Comparison of ENCODE assay signal across 8 cellular contexts in genomic region chr19:46624958-46625661, GRCh38. TPM values are rescaled to one million over a fixed set of nuclear protein-coding genes. Genes with fewer than 3 reads are reported as not detected.
A peak's percentile ranks its signal among the peaks of the same experiment; 100 is the strongest.
DNase-seq lines count a peak whose midpoint lies in the region; ATAC-seq, FAIRE-seq and TF ChIP-seq lines count a peak whose summit lies in the region.

Gene PTGIR, minus strand, starts transcription at chr19:46625089. Its CDS starts 864 bp downstream, at chr19:46624225.

- no peak for FAIRE-seq in kidney (lab: Jason Lieb, UNC)

- H3K4me1 ChIP-seq in kidney (ENCODE audit: control insufficient read depth in 1 of 2, insufficient read depth in 1 of 2, low read depth in 1 of 2, low read length in 2 of 2): peaks cover 10 to 13% of the 10 kb centered on the region in 2 donors
- peaks cover 4% of the 10 kb centered on the region for H3K4me1 ChIP-seq in testis

- H3K9me3 ChIP-seq in kidney (ENCODE audit: control insufficient read depth in 1 of 2, low read length in 2 of 2) (no peaks in the 10 kb centered on the region), testis (no peaks in the 10 kb centered on the region)

- H3K4me3 ChIP-seq in AG09309 (ENCODE audit: control insufficient read depth, low read depth, low read length) (peak within 1 kb of the TSS; percentile 38), kidney (ENCODE audit: low read length in 2 of 2) (peak within 1 kb of the TSS; percentile 38 to 44), testis (peak within 1 kb of the TSS in 1 of 2 donors; percentile 29)

- H3K4me1 Mint-ChIP-seq in activated CD8-positive, alpha-beta memory T cell treated with anti-CD3 and anti-CD28 coated beads, Interleukin-2, amount 10 ng/mL, durations not matched to agents 7 days and 5 days: peaks cover 21% of the 10 kb centered on the region

- no peaks in the 10 kb centered on the region for H3K9me3 Mint-ChIP-seq in activated CD8-positive, alpha-beta memory T cell treated with anti-CD3 and anti-CD28 coated beads, Interleukin-2, amount 10 ng/mL, durations not matched to agents 7 days and 5 days (ENCODE audit: low read depth)

- TF ChIP-seq POLR2A in testis (IDR thresholded peaks at IDR 0.05): no peak

- H3K27me3 Mint-ChIP-seq in activated CD8-positive, alpha-beta memory T cell treated with anti-CD3 and anti-CD28 coated beads, Interleukin-2, amount 10 ng/mL, durations not matched to agents 7 days and 5 days: no peaks in the 10 kb centered on the region

- H3K27me3 ChIP-seq in testis: no peaks in the 10 kb centered on the region

- H3K36me3 Mint-ChIP-seq in activated CD8-positive, alpha-beta memory T cell treated with anti-CD3 and anti-CD28 coated beads, Interleukin-2, amount 10 ng/mL, durations not matched to agents 7 days and 5 days: no peaks in the 10 kb centered on the region

- ATAC-seq in activated CD8-positive, alpha-beta memory T cell treated with anti-CD3 and anti-CD28 coated beads, Interleukin-2, amount 10 ng/mL, durations not matched to agents 7 days and 5 days: peak; percentile 27
- no peak for ATAC-seq in HG02938 (IDR thresholded peaks at IDR 0.05; ENCODE audit: unreplicated experiment)
- no peak for ATAC-seq in HG02678 (IDR thresholded peaks at IDR 0.05; ENCODE audit: unreplicated experiment)

- DNase-seq in AG09309 (ENCODE audit: low read depth): no peak
- peak; percentile 46 for DNase-seq in H4 (ENCODE audit: low spot score)
- no peak for DNase-seq in activated CD8-positive, alpha-beta memory T cell treated with anti-CD3 and anti-CD28 coated beads, Interleukin-2, amount 10 ng/mL, durations not matched to agents 7 days and 5 days
- DNase-seq in kidney: peak; percentile 92
- peak; percentile 48 for DNase-seq in testis
- DNase-seq in NCI-H2196 (lab: John Stamatoyannopoulos, UW; ENCODE audit: unreplicated experiment): no peak

- CTCF ChIA-PET in activated CD8-positive, alpha-beta memory T cell treated with anti-CD3 and anti-CD28 coated beads, Interleukin-2, amount 10 ng/mL, durations not matched to agents 7 days and 5 days (lab: Charles Lee): interaction anchor here (0.5 to 14.6 kb wide), 5 partner anchors 8 to 124 kb away, joined by 3 to 143 read pairs (median 3); no protein-coding TSS in a partner anchor

- H3K4me3 Mint-ChIP-seq in activated CD8-positive, alpha-beta memory T cell treated with anti-CD3 and anti-CD28 coated beads, Interleukin-2, amount 10 ng/mL, durations not matched to agents 7 days and 5 days: peak within 1 kb of the TSS; percentile 41

- H3K27ac Mint-ChIP-seq in activated CD8-positive, alpha-beta memory T cell treated with anti-CD3 and anti-CD28 coated beads, Interleukin-2, amount 10 ng/mL, durations not matched to agents 7 days and 5 days: peak within 1 kb of the TSS; percentile 60

- 53 to 54% methylated on average over 13 of the region's 13 CpGs for whole genome bisulfite sequencing in testis, 2 donors

- TF ChIP-seq CTCF in AG09309 (IDR thresholded peaks at IDR 0.05; ENCODE audit: control insufficient read depth, insufficient read depth, low read depth, low read length, missing control alignments) (peak; percentile 2), kidney (IDR thresholded peaks at IDR 0.05; ENCODE audit: borderline replicate concordance, extremely low read depth, insufficient read depth) (no peak), testis (IDR thresholded peaks at IDR 0.05) (no peak)

- H3K27ac ChIP-seq in kidney (ENCODE audit: low read depth in 2 of 2, low read length in 2 of 2): peak within 1 kb of the TSS; percentile 79 to 96
- peak within 1 kb of the TSS in 1 of 2 donors; percentile 45 for H3K27ac ChIP-seq in testis

- intact Hi-C loops in kidney (cut with DNase I) (no loop called here), testis (cut with DNase I; ENCODE audit: low total_unique reads) (no loop called here)

- H3K9ac ChIP-seq in kidney (ENCODE audit: low read length in 2 of 2): peak within 1 kb of the TSS; percentile 34 to 41

- H3K36me3 ChIP-seq in kidney (ENCODE audit: control insufficient read depth in 1 of 2, insufficient read depth in 2 of 2, low read length in 2 of 2): no peaks in the 10 kb centered on the region
- H3K36me3 ChIP-seq in testis (ENCODE audit: low read depth, missing control alignments): no peaks in the 10 kb centered on the region

RNA-seq across cellular contexts. Expression of gene PTGIR, which starts in this region (rescaled TPM):
- total RNA-seq in H4 (2014; rRNA removed; shearing (Covaris generic)): 0.06 and 0.08 TPM in 2 replicates
- 10 to 100 TPM in 1 of 2 experiments, 1 to 10 TPM in 1; 1.8 to 27.5 TPM for total RNA-seq in activated CD8-positive, alpha-beta memory T cell treated with anti-CD3 and anti-CD28 coated beads, Interleukin-2, amount 10 ng/mL, durations not matched to agents 7 days and 5 days
- total RNA-seq in kidney (10.1 TPM), testis (under 1 TPM; 0.63 to 0.87 TPM)
- polyA plus RNA-seq in kidney (ENCODE audit: insufficient read depth, low read depth, low replicate concordance) (7.5 TPM), testis (ENCODE audit: insufficient read depth, low read depth, low replicate concordance) (1.0 TPM)

Comparison
In these comparisons a context has a peak if more than half of its experiments do, and no peak if none do; other contexts are left out.
1. Peak in DNase-seq in H4; RNA of the gene not detected or under 1 TPM.
2. DNase-seq: peak in kidney (single experiment) and testis (single experiment); none in AG09309 (single experiment), activated CD8-positive, alpha-beta memory T cell treated with anti-CD3 and anti-CD28 coated beads, Interleukin-2, amount 10 ng/mL, durations not matched to agents 7 days and 5 days (single experiment) and NCI-H2196 (single experiment).